ENCODE assay signal across 2 cellular contexts in genomic region chr5:177178905-177179304, GRCh38.
TF ChIP-seq lines count a peak whose summit lies in the region.

No MANE protein-coding gene starts in this region.

TF ChIP-seq in GM23338, 12 proteins besides CTCF, POLR2A, EP300 and RAD21:
- TF ChIP-seq REST (IDR thresholded peaks at IDR 0.05; ENCODE audit: unreplicated experiment) (no peak), STAT1 (IDR thresholded peaks at IDR 0.05; ENCODE audit: unreplicated experiment) (no peak), EZH2phosphoT487 (IDR thresholded peaks at IDR 0.05; ENCODE audit: unreplicated experiment) (no peak), CREB1 (CRISPR knock-in tag; IDR thresholded peaks at IDR 0.05; ENCODE audit: low read depth) (no peak), ZNF331 (CRISPR knock-in tag; IDR thresholded peaks at IDR 0.05; ENCODE audit: low read depth) (no peak), JUNB (IDR thresholded peaks at IDR 0.05; ENCODE audit: unreplicated experiment) (no peak), NANOG (IDR thresholded peaks at IDR 0.05; ENCODE audit: borderline replicate concordance) (no peak), EZH2 (IDR thresholded peaks at IDR 0.05; ENCODE audit: low read depth, unreplicated experiment) (no peak), POLR2AphosphoS5 (IDR thresholded peaks at IDR 0.05; ENCODE audit: low read depth) (no peak), ETS1 (IDR thresholded peaks at IDR 0.05) (no peak), ZNF114 (CRISPR knock-in tag; IDR thresholded peaks at IDR 0.05) (no peak), ZNF462 (CRISPR knock-in tag; IDR thresholded peaks at IDR 0.05) (no peak)

TF ChIP-seq in WTC11, 78 proteins besides CTCF, POLR2A, EP300 and RAD21 (continued from another document):
- TF ChIP-seq KAT7 (CRISPR knock-in tag; IDR thresholded peaks at IDR 0.05; ENCODE audit: borderline replicate concordance): no peak
- no peak for TF ChIP-seq SMAD4 (CRISPR knock-in tag; IDR thresholded peaks at IDR 0.05)
- TF ChIP-seq NR1H2 (CRISPR knock-in tag; IDR thresholded peaks at IDR 0.05): no peak
- TF ChIP-seq ZBTB43 (CRISPR knock-in tag; IDR thresholded peaks at IDR 0.05): no peak
- TF ChIP-seq ZNF425 (CRISPR knock-in tag; conservative IDR thresholded peaks at IDR 0.05): no peak
- no peak for TF ChIP-seq SMAD3 (CRISPR knock-in tag; IDR thresholded peaks at IDR 0.05; ENCODE audit: borderline replicate concordance)
- TF ChIP-seq ZNF219 (CRISPR knock-in tag; IDR thresholded peaks at IDR 0.05; ENCODE audit: borderline replicate concordance): no peak
- no peak for TF ChIP-seq ZNF423 (CRISPR knock-in tag; IDR thresholded peaks at IDR 0.05)
- no peak for TF ChIP-seq ATF2 (CRISPR knock-in tag; IDR thresholded peaks at IDR 0.05; ENCODE audit: borderline replicate concordance, low read depth)
- no peak for TF ChIP-seq ZNF263 (CRISPR knock-in tag; IDR thresholded peaks at IDR 0.05; ENCODE audit: low read depth)
